In genomic region chr6:77462359-77463307, GRCh38 we compare ENCODE assay signal across 1 cellular context.
TF ChIP-seq lines count a peak whose summit lies in the region.

No MANE protein-coding gene starts in this region.

TF ChIP-seq in WTC11, 78 proteins besides CTCF, POLR2A, EP300 and RAD21 (continued from another document):
- TF ChIP-seq SP1 (CRISPR knock-in tag; conservative IDR thresholded peaks at IDR 0.05) (no peak), ZNF416 (CRISPR knock-in tag; IDR thresholded peaks at IDR 0.05) (0 out of 2 replicates have a peak, but pooled peaks have one; percentile 31), MYBL2 (CRISPR knock-in tag; IDR thresholded peaks at IDR 0.05) (no peak), USF1 (CRISPR knock-in tag; IDR thresholded peaks at IDR 0.05) (no peak), JUN (CRISPR knock-in tag; IDR thresholded peaks at IDR 0.05) (no peak)
